In the genomic region with DNA sequence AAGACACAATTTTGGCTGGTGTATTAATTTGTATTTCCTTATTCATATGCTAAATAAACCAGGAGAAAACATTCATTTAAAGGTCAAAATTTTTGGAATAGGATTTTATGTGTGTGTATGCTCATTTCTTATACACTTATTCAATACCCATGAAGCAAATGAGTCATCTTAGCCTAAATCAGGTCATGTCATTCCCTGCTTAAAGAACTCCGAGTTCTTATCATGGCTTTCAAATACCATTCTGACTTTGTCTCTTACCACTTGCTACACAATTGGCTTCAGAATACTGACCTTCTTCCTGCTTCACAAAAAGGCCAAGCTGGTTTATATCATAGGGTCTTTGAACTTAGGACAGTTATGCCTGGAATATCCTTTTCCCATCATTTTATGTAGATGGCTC, we compare ENCODE assay signal across 19 cellular contexts.
DNase-seq lines count a peak whose midpoint lies in the region; ATAC-seq and TF ChIP-seq lines count a peak whose summit lies in the region.
"Had no signal": no experiment of that assay in that cellular context is flagged by ENCODE, and none has a peak within 500 bp of the region (broad histone marks: within the 10 kb centered on the region; RNA-seq: fewer than 3 reads in every experiment).

No MANE protein-coding gene starts in this region.

- no peak overlapping the region for H3K14ac ChIP-seq in IMR-90 (replicated peaks; ENCODE audit: low read depth, low read length)

- H3K18ac ChIP-seq in IMR-90 (ENCODE audit: low read depth, low read length), result peak overlapping the region; percentile 65; the same call in 1 of the 2 replicates

- peak overlapping the region; percentile 57; the same call in 1 of the 2 replicates for H3K4me2 ChIP-seq in IMR-90 (ENCODE audit: low read depth, low read length)
- no peak overlapping the region for H3K4me2 ChIP-seq in mammary epithelial cell (ENCODE audit: insufficient read depth, low read depth, low read length)
- H3K4me2 ChIP-seq: PC-9 had no signal

- H2AFZ ChIP-seq in IMR-90 (replicated peaks; ENCODE audit: low read length, poor library complexity) (no peak overlapping the region), mammary epithelial cell (ENCODE audit: low read depth, low read length) (peak overlapping the region; percentile 4)
- H2AFZ ChIP-seq: parathyroid adenoma, PC-9 had no signal

- no peak overlapping the region; the same call in 1 of the 2 replicates for H3K4ac ChIP-seq in IMR-90 (ENCODE audit: low read depth, low read length)

- peak overlapping the region; percentile 41; the same call in 1 of the 2 replicates for H2BK20ac ChIP-seq in IMR-90 (ENCODE audit: low read depth, low read length)

- H3K9me3 Mint-ChIP-seq in mesothelial cell of epicardium, result no peaks in the 10 kb centered on the region
- H3K9me3 Mint-ChIP-seq: activated naive CD4-positive, alpha-beta T cell treated with anti-CD3 and anti-CD28 coated beads, Interleukin-2, amount 50 U/mL, for 24 hours had no signal

- in situ Hi-C loops in IMR-90 (cut with MboI; ENCODE audit: low sequenced_read_pairs), result no loop called here
- in situ Hi-C loops in mammary epithelial cell (cut with MboI; ENCODE audit: low sequenced_read_pairs in 2 of 2), result no loop called here

- H3K23ac ChIP-seq in IMR-90 (ENCODE audit: low read depth, low read length), result no peak overlapping the region

- H2BK120ac ChIP-seq in IMR-90 (ENCODE audit: low read depth, low read length), result peak overlapping the region; percentile 45; the same call in 1 of the 2 replicates

- H3K4me1 ChIP-seq in IMR-90 (ENCODE audit: control insufficient read depth, insufficient read depth, low read length) (0 out of 2 replicates have a peak, but pooled peaks cover 1% of the 10 kb centered on the region), mammary epithelial cell (ENCODE audit: insufficient read depth, low read length) (peaks cover 45% of the 10 kb centered on the region), left lung (no peaks in the 10 kb centered on the region)
- H3K4me1 ChIP-seq: parathyroid adenoma, testis had no signal

- TF ChIP-seq CTCF in AG10803 (conservative IDR thresholded peaks at IDR 0.05; ENCODE audit: low read length) (no peak), IMR-90 (conservative IDR thresholded peaks at IDR 0.05; ENCODE audit: low read depth, low read length) (no peak), mammary epithelial cell (conservative IDR thresholded peaks at IDR 0.05 in 1 of 2, IDR thresholded peaks at IDR 0.05 in 1 of 2; ENCODE audit: extremely low read depth in 1 of 2, insufficient read depth in 1 of 2, low read depth in 1 of 2, low read length in 2 of 2) (no peak), left lung (IDR thresholded peaks at IDR 0.05) (no peak), mesothelial cell of epicardium (IDR thresholded peaks at IDR 0.05; ENCODE audit: unreplicated experiment) (no peak)

- H3K36me3 ChIP-seq in IMR-90 (ENCODE audit: control insufficient read depth, insufficient read depth, low read length), result no peaks in the 10 kb centered on the region
- H3K36me3 ChIP-seq in mammary epithelial cell (ENCODE audit: insufficient read depth, low read length), result no peaks in the 10 kb centered on the region
- H3K36me3 ChIP-seq in left lung, result no peaks in the 10 kb centered on the region

- no peaks in the 10 kb centered on the region for H3K79me1 ChIP-seq in IMR-90 (ENCODE audit: low read depth in 1 of 2, low read length in 2 of 2)

- H2BK15ac ChIP-seq in IMR-90 (ENCODE audit: low read depth, low read length), result no peak overlapping the region

- dilution Hi-C loops in IMR-90 (cut with HindIII; ENCODE audit: low sequenced_read_pairs, unreplicated experiment) (no loop called here), mammary epithelial cell (cut with HindIII; ENCODE audit: low sequenced_read_pairs) (no loop called here)

- H4K20me1 ChIP-seq in IMR-90 (ENCODE audit: insufficient read depth, low read length) (no peaks in the 10 kb centered on the region), mammary epithelial cell (ENCODE audit: insufficient read depth, low read length) (no peaks in the 10 kb centered on the region)

- DNase-seq in AG10803 (ENCODE audit: low read depth) (peak; percentile 72), IMR-90 (peak; percentile 62), mammary epithelial cell (no peak), left lung (no peak), T1000 (lab: John Stamatoyannopoulos, UW) (no peak), NCI-H774 (lab: John Stamatoyannopoulos, UW) (no peak), mesothelial cell of epicardium (ENCODE audit: low spot score in 2 of 2, unreplicated experiment in 2 of 2) (no peak)
- DNase-seq: activated CD4-positive, alpha-beta T cell treated with anti-CD3 and anti-CD28 coated beads, Interleukin-2, amount 50 U/mL, for 4 hours; activated T-cell treated with anti-CD3 and anti-CD28 coated beads, Interleukin-2, amount 50 U/mL, for 1 hour; COR-L47; left cardiac atrium; NCI-H2029; NCI-H69; PC-9; testis had no signal

- peak overlapping the region; percentile 57 for H2BK5ac ChIP-seq in IMR-90 (ENCODE audit: low read depth, low read length, poor library complexity, severe bottlenecking)

- TF ChIP-seq POLR2A in IMR-90 (IDR thresholded peaks at IDR 0.05; ENCODE audit: low read depth, low read length), result no peak

- CTCF ChIA-PET in IMR-90 (lab: Yijun Ruan, JAX), result interaction anchor here (0.5 kb wide), 1 partner anchor 84 kb away, joined by 3 read pairs; no protein-coding TSS in a partner anchor
- CTCF ChIA-PET in mammary epithelial cell (lab: Charles Lee; ENCODE audit: low non-redundant PET), result no interaction called here

- no peaks in the 10 kb centered on the region for H3K9me3 ChIP-seq in IMR-90 (ENCODE audit: control insufficient read depth, insufficient read depth, low read length)
- no peaks in the 10 kb centered on the region for H3K9me3 ChIP-seq in mammary epithelial cell (replicated peaks; ENCODE audit: insufficient read depth, low read length)
- H3K9me3 ChIP-seq in left lung, result no peaks in the 10 kb centered on the region
- H3K9me3 ChIP-seq: testis had no signal

- H3K4me3 Mint-ChIP-seq in mesothelial cell of epicardium, result no peak overlapping the region
- H3K4me3 Mint-ChIP-seq: activated naive CD4-positive, alpha-beta T cell treated with anti-CD3 and anti-CD28 coated beads, Interleukin-2, amount 50 U/mL, for 24 hours had no signal

- intact Hi-C loops in IMR-90 (cut with micrococcal nuclease), result no loop called here
- intact Hi-C loops in mammary epithelial cell (cut with micrococcal nuclease), result no loop called here
- intact Hi-C loops in left lung (cut with DNase I), result no loop called here

- no peak overlapping the region for H3K56ac ChIP-seq in IMR-90 (ENCODE audit: extremely low read depth, insufficient read depth, low read length)

- no peak for TF ChIP-seq RAD21 in IMR-90 (IDR thresholded peaks at IDR 0.05; ENCODE audit: low read length)

- H4K8ac ChIP-seq in IMR-90 (ENCODE audit: low read depth in 2 of 2, low read length in 2 of 2), result peak overlapping the region in 1 of 2 experiments; percentile 34; a peak in 2 of 4 replicates

- H3K27ac Mint-ChIP-seq in mesothelial cell of epicardium, result no peak overlapping the region
- H3K27ac Mint-ChIP-seq: activated naive CD4-positive, alpha-beta T cell treated with anti-CD3 and anti-CD28 coated beads, Interleukin-2, amount 50 U/mL, for 24 hours had no signal

- BruUV-seq in IMR-90 (replicated peaks; lab: Mats Ljungman, UMichigan) (no TSS peak), mammary epithelial cell (replicated peaks; lab: Mats Ljungman, UMichigan) (no TSS peak)

- no peaks in the 10 kb centered on the region for H3K27me3 ChIP-seq in IMR-90 (ENCODE audit: control insufficient read depth, insufficient read depth, low read length)
- no peaks in the 10 kb centered on the region for H3K27me3 ChIP-seq in mammary epithelial cell (ENCODE audit: insufficient read depth, low read length)
- no peaks in the 10 kb centered on the region for H3K27me3 ChIP-seq in left lung
- H3K27me3 ChIP-seq: testis had no signal

- peak overlapping the region; percentile 20; the same call in 1 of the 2 replicates for H4K91ac ChIP-seq in IMR-90 (ENCODE audit: insufficient read depth, low read depth, low read length)

- no peak overlapping the region for H3K4me3 ChIP-seq in AG10803 (ENCODE audit: low read length)
- H3K4me3 ChIP-seq in IMR-90 (ENCODE audit: insufficient read depth, low read depth, low read length), result no peak overlapping the region
- no peak overlapping the region for H3K4me3 ChIP-seq in mammary epithelial cell (replicated peaks in 1 of 3; ENCODE audit: insufficient read depth in 1 of 3, low read depth in 2 of 3, low read length in 3 of 3)
- H3K4me3 ChIP-seq in left lung, result no peak overlapping the region
- H3K4me3 ChIP-seq: PC-9, testis had no signal

- peaks cover 33% of the 10 kb centered on the region for H3K4me1 Mint-ChIP-seq in mesothelial cell of epicardium
- H3K4me1 Mint-ChIP-seq: activated naive CD4-positive, alpha-beta T cell treated with anti-CD3 and anti-CD28 coated beads, Interleukin-2, amount 50 U/mL, for 24 hours had no signal

- no peak overlapping the region for H2AK9ac ChIP-seq in IMR-90 (replicated peaks; ENCODE audit: low read depth, low read length, poor library complexity)

- WGBS in IMR-90 (ENCODE audit: extremely low coverage in 2 of 2, insufficient read length in 1 of 2), 2 experiments, result no CpG with 5 or more reads among the region's 1 CpG
- 67% methylated on average over 1 of the region's 1 CpG for WGBS in mammary epithelial cell (ENCODE audit: low coverage, missing lambda C conversion rate)

- H3K27me3 Mint-ChIP-seq in mesothelial cell of epicardium (ENCODE audit: low read depth), result no peaks in the 10 kb centered on the region
- H3K27me3 Mint-ChIP-seq: activated naive CD4-positive, alpha-beta T cell treated with anti-CD3 and anti-CD28 coated beads, Interleukin-2, amount 50 U/mL, for 24 hours had no signal

- H3K9ac ChIP-seq in IMR-90 (ENCODE audit: low read depth, low read length), result no peak overlapping the region
- no peak overlapping the region for H3K9ac ChIP-seq in mammary epithelial cell (ENCODE audit: insufficient read depth, low read length)
- H3K9ac ChIP-seq: parathyroid adenoma had no signal

- ATAC-seq in IMR-90 (ENCODE audit: low read depth) (peak; percentile 62), left lung (peak; percentile 36), HG02973 (IDR thresholded peaks at IDR 0.05; ENCODE audit: unreplicated experiment) (no peak)
- ATAC-seq: HepG2, left cardiac atrium had no signal

- no peak overlapping the region; the same call in 1 of the 2 replicates for H4K5ac ChIP-seq in IMR-90 (ENCODE audit: low read depth, low read length)

- H3K79me2 ChIP-seq in mammary epithelial cell (ENCODE audit: insufficient read depth, low read length), result no peaks in the 10 kb centered on the region
- H3K79me2 ChIP-seq: parathyroid adenoma had no signal

- H3K9me1 ChIP-seq in IMR-90 (ENCODE audit: insufficient read depth, low read length), result peaks cover 6% of the 10 kb centered on the region; the same call in 1 of the 2 replicates

- H3K27ac ChIP-seq in IMR-90 (ENCODE audit: insufficient read depth, low read length) (no peak overlapping the region), mammary epithelial cell (ENCODE audit: insufficient read depth, low read depth, low read length) (no peak overlapping the region), left lung (no peak overlapping the region)
- H3K27ac ChIP-seq: parathyroid adenoma, PC-9, testis had no signal

- H2AK5ac ChIP-seq in IMR-90 (ENCODE audit: low read depth, low read length), result no peak overlapping the region

- no peaks in the 10 kb centered on the region for H3K36me3 Mint-ChIP-seq in mesothelial cell of epicardium
- H3K36me3 Mint-ChIP-seq: activated naive CD4-positive, alpha-beta T cell treated with anti-CD3 and anti-CD28 coated beads, Interleukin-2, amount 50 U/mL, for 24 hours had no signal

- POLR2A ChIA-PET in IMR-90 (lab: Charles Lee; ENCODE audit: unreplicated experiment), result no interaction called here

Comparison
In these comparisons a context has a peak if more than half of its experiments do, and no peak if none do; other contexts are left out.
1. DNase-seq: peak in AG10803 (single experiment) and IMR-90 (single experiment); none in mammary epithelial cell (single experiment), left lung (0 of 2), T1000 (single experiment), NCI-H774 (single experiment) and mesothelial cell of epicardium (0 of 2).